Comparison of ENCODE assay signal across 8 cellular contexts in genomic region chr1:235326719-235327558, GRCh38. TPM values are rescaled to one million over a fixed set of nuclear protein-coding genes. Genes with fewer than 3 reads are reported as not detected.
DNase-seq lines count a peak whose midpoint lies in the region; ATAC-seq, FAIRE-seq and TF ChIP-seq lines count a peak whose summit lies in the region.

No MANE protein-coding gene starts in this region.

- no peak for TF ChIP-seq POLR2A in suprapubic skin (IDR thresholded peaks at IDR 0.05)

- ATAC-seq in HG02852 (IDR thresholded peaks at IDR 0.05; ENCODE audit: unreplicated experiment) (peak; percentile 16), HG03280 (IDR thresholded peaks at IDR 0.05; ENCODE audit: unreplicated experiment) (no peak)

- DNase-seq in DMS53 treated with DMSO at 0.1 percent for 48 hours (lab: John Stamatoyannopoulos, UW; ENCODE audit: unreplicated experiment) = peak; percentile 26
- peak; percentile 20 for DNase-seq in RCC 7860 (ENCODE audit: low spot score)
- peak; percentile 88 for DNase-seq in activated effector memory CD4-positive, alpha-beta T cell treated with anti-CD3 and anti-CD28 coated beads, Interleukin-2, amount 50 U/mL, for 16 hours
- peak; percentile 30 to 50 for DNase-seq in frontal cortex (ENCODE audit: low spot score in 2 of 2)
- peak; percentile 74 to 82 for DNase-seq in suprapubic skin (ENCODE audit: low spot score in 2 of 2)

- H3K27ac ChIP-seq in neutrophil (peak overlapping the region; percentile 97), suprapubic skin (peak overlapping the region; percentile 97)

- H3K36me3 ChIP-seq in neutrophil (no peaks in the 10 kb centered on the region), suprapubic skin (no peaks in the 10 kb centered on the region)

- WGBS in suprapubic skin = 3% methylated on average over 11 of the region's 78 CpGs

- H3K27me3 ChIP-seq in neutrophil (no peaks in the 10 kb centered on the region), suprapubic skin (no peaks in the 10 kb centered on the region)

- TF ChIP-seq EP300 in suprapubic skin (IDR thresholded peaks at IDR 0.05) = no peak

- TF ChIP-seq CTCF in neutrophil (IDR thresholded peaks at IDR 0.05) = no peak
- TF ChIP-seq CTCF in suprapubic skin (IDR thresholded peaks at IDR 0.05) = no peak

- peaks cover 54 to 60% of the 10 kb centered on the region in 2 experiments for H3K4me1 ChIP-seq in neutrophil (ENCODE audit: control insufficient read depth in 1 of 2, insufficient read depth in 1 of 2, low read depth in 1 of 2, low read length in 1 of 2)
- H3K4me1 ChIP-seq in suprapubic skin = peaks cover 53% of the 10 kb centered on the region

- H3K4me3 ChIP-seq in neutrophil (ENCODE audit: low read depth in 1 of 2, low read length in 1 of 2) (peak overlapping the region; percentile 96 to 97), suprapubic skin (peak overlapping the region; percentile 99)

- H3K9me3 ChIP-seq in neutrophil (no peaks in the 10 kb centered on the region), suprapubic skin (no peaks in the 10 kb centered on the region)

- FAIRE-seq in RCC 7860 (lab: Jason Lieb, UNC) = no peak
- no peak for FAIRE-seq in frontal cortex (lab: Jason Lieb, UNC)

RNA-seq across cellular contexts. Expression of gene ARID4B, which starts 1.0 kb away (rescaled TPM):
- total RNA-seq in frontal cortex (92.9 TPM), suprapubic skin (10 to 100 TPM; 21.4 to 62.7 (median 31.8) TPM)

RNA-seq across cellular contexts. Expression of gene GGPS1, which starts 1.4 kb away (rescaled TPM):
- total RNA-seq in frontal cortex (30.6 TPM), suprapubic skin (10 to 100 TPM; 18.9 to 26.5 (median 21.4) TPM)

RNA-seq across cellular contexts. Expression of gene TBCE, which starts 40.3 kb away (rescaled TPM):
- 44.0 TPM for total RNA-seq in frontal cortex
- total RNA-seq in suprapubic skin = 10 to 100 TPM; 12.0 to 33.3 (median 21.1) TPM

Comparison
In these comparisons a context has a peak if more than half of its experiments do, and no peak if none do; other contexts are left out.
1. DNase-seq: peak in every context shown above with its lines; median percentile 88 in activated effector memory CD4-positive, alpha-beta T cell treated with anti-CD3 and anti-CD28 coated beads, Interleukin-2, amount 50 U/mL, for 16 hours; 78 in suprapubic skin; 40 in frontal cortex; 26 in DMS53 treated with DMSO at 0.1 percent for 48 hours; 20 in RCC 7860.